1 cellular context compared by ENCODE assay signal in the genomic region with DNA sequence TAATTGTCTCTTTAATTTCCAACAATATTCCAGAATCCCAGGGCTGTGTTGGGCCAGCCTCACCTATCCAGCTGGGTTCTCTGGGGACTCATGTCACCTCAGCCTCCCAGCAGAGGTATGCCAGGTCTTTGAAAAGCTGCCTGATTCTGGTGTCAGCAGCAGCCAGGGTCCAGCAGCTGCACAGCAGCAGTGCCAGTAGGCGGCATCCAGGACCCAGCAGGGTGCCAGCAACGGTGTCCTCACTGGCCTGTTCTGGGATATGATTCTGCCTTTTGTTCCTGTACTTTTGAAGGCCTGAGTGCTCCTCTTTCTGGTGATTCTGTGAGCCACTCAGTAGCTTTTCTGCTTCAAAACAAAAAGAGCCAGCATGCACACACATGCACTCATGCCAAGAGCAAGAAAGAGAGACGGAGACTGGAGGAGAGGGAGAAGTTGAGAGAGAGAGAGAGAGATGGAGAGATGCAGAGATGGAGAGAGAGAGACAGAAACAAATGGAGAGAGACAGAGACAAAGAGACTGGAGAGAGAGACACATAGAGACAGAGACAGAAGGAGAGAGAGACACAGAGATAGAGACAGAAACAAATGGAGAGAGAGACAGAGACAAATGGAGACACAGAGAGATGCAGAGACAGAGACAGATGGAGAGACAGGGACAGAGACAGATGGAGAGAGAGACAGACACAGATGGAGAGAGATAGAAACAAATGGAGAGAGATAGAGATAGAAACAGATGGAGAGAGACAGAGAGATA.
TF ChIP-seq lines count a peak whose summit lies in the region.

No MANE protein-coding gene starts in this region.

TF ChIP-seq in HCT116, 20 proteins besides CTCF, POLR2A, EP300 and RAD21:
- TF ChIP-seq, protein P1, sequence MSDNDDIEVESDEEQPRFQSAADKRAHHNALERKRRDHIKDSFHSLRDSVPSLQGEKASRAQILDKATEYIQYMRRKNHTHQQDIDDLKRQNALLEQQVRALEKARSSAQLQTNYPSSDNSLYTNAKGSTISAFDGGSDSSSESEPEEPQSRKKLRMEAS (IDR thresholded peaks at IDR 0.05): no peak
- TF ChIP-seq SP1 (IDR thresholded peaks at IDR 0.05; ENCODE audit: low read depth) (no peak), CEBPB (IDR thresholded peaks at IDR 0.05; ENCODE audit: low read depth) (no peak)
